ENCODE assay signal across 8 cellular contexts in the genomic region with DNA sequence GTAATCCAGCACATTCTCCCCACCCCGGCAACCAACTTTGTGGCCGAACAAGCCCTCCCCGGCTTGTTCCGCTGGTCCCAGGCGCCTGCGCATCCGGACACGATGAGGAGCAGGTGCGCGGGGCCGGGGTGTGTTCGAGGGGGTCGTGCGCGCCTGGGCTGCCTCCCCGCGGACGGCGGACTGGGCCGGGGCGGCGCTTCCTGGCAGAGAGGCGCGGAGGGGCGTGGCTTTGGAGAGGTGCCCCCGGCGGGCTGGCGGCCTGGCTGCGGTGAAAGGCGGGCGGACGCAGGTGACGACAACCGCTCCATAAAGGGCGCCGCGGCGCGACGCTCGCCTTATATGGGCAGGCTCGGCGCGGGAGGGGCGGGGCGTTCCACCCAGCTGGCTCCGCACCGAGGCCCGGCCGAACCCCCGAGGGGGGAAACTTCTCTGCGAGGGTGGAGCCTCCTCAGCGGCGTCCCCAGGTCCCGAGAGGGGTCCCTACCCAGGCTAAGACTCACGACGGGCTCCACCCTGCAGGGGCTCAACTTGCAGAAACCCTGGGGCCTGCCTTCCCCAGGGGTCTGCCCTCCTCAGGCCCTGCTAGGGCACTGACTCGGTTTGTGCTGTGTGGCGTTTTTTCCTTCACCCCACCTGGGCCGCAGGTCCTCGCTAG. TPM values are rescaled to one million over a fixed set of nuclear protein-coding genes. Genes with fewer than 3 reads are reported as not detected.
DNase-seq lines count a peak whose midpoint lies in the region; ATAC-seq and TF ChIP-seq lines count a peak whose summit lies in the region.

No MANE protein-coding gene starts in this region.

- peak overlapping the region; percentile 83 to 97 for H3K27ac ChIP-seq in lung (ENCODE audit: low read depth in 1 of 2, low read length in 1 of 2)

- peak overlapping the region; percentile 29 for H3K4me3 ChIP-seq in lung

- no peak for TF ChIP-seq CTCF in lung (IDR thresholded peaks at IDR 0.05; ENCODE audit: control extremely low read depth, extremely low read depth)

- DNase-seq in 8988T, result peak; percentile 79
- peak; percentile 82 for DNase-seq in NCI-H748 treated with DMSO at 0.1 percent for 48 hours (lab: John Stamatoyannopoulos, UW)
- DNase-seq in activated CD8-positive, alpha-beta T cell treated with anti-CD3 and anti-CD28 coated beads, Interleukin-2, amount 10 ng/mL, durations not matched to agents 7 days and 5 days, result peak; percentile 98
- peak; percentile 96 for DNase-seq in ecto neural progenitor cell (ENCODE audit: low spot score)
- DNase-seq in lung (ENCODE audit: low spot score), result peak; percentile 93
- peak; percentile 89 to 95 (median 95) for DNase-seq in stimulated activated CD4-positive, alpha-beta T cell treated with anti-CD3 and anti-CD28 coated beads, TNF-alpha, amount 100 ng/mL, for 1 hour (ENCODE audit: low read depth in 3 of 3, low spot score in 1 of 3)

- H3K4me1 Mint-ChIP-seq in activated CD8-positive, alpha-beta T cell treated with anti-CD3 and anti-CD28 coated beads, Interleukin-2, amount 10 ng/mL, durations not matched to agents 7 days and 5 days (ENCODE audit: low read depth), result peaks cover 62% of the 10 kb centered on the region

- WGBS in lung, 2 donors, result 2% methylated on average over 50 to 61 of the region's 61 CpGs

- no peaks in the 10 kb centered on the region for H3K27me3 ChIP-seq in lung (ENCODE audit: control insufficient read depth, insufficient read depth)

- H3K36me3 Mint-ChIP-seq in activated CD8-positive, alpha-beta T cell treated with anti-CD3 and anti-CD28 coated beads, Interleukin-2, amount 10 ng/mL, durations not matched to agents 7 days and 5 days (ENCODE audit: low read depth), result no peaks in the 10 kb centered on the region

- H3K36me3 ChIP-seq in lung (ENCODE audit: control insufficient read depth in 2 of 2, insufficient read depth in 2 of 2, low read length in 2 of 2), result no peaks in the 10 kb centered on the region

- H3K9me3 Mint-ChIP-seq in activated CD8-positive, alpha-beta T cell treated with anti-CD3 and anti-CD28 coated beads, Interleukin-2, amount 10 ng/mL, durations not matched to agents 7 days and 5 days (ENCODE audit: insufficient read depth), result no peaks in the 10 kb centered on the region

- H3K9me3 ChIP-seq in lung (ENCODE audit: control insufficient read depth in 2 of 2, insufficient read depth in 1 of 2, low read length in 1 of 2), result no peaks in the 10 kb centered on the region

- ATAC-seq in GM18861 (IDR thresholded peaks at IDR 0.05; ENCODE audit: unreplicated experiment) (peak; percentile 32), HG03196 (IDR thresholded peaks at IDR 0.05; ENCODE audit: unreplicated experiment) (peak; percentile 38), lung (ENCODE audit: insufficient read depth, low FRiP score) (peak; percentile 75)
- peak; percentile 78 for ATAC-seq in activated CD8-positive, alpha-beta T cell treated with anti-CD3 and anti-CD28 coated beads, Interleukin-2, amount 10 ng/mL, durations not matched to agents 7 days and 5 days

- CTCF ChIA-PET in activated CD8-positive, alpha-beta T cell treated with anti-CD3 and anti-CD28 coated beads, Interleukin-2, amount 10 ng/mL, durations not matched to agents 7 days and 5 days (lab: Charles Lee), result interaction anchor here (0.6 to 3.9 kb wide), 15 partner anchors 8 to 168 kb away, joined by 3 to 20 read pairs (median 4); no protein-coding TSS in a partner anchor

- POLR2A ChIA-PET in activated CD8-positive, alpha-beta T cell treated with anti-CD3 and anti-CD28 coated beads, Interleukin-2, amount 10 ng/mL, durations not matched to agents 7 days and 5 days (lab: Charles Lee), result interaction anchor here (0.7 to 3.3 kb wide), 9 partner anchors 11 to 124 kb away, joined by 3 to 10 read pairs (median 5); partner anchors contain the start of genes EIF3D and TXN2

- H3K27ac Mint-ChIP-seq in activated CD8-positive, alpha-beta T cell treated with anti-CD3 and anti-CD28 coated beads, Interleukin-2, amount 10 ng/mL, durations not matched to agents 7 days and 5 days, result peak overlapping the region; percentile 79

- no peaks in the 10 kb centered on the region for H3K27me3 Mint-ChIP-seq in activated CD8-positive, alpha-beta T cell treated with anti-CD3 and anti-CD28 coated beads, Interleukin-2, amount 10 ng/mL, durations not matched to agents 7 days and 5 days (ENCODE audit: low read depth)

- H3K4me1 ChIP-seq in lung (ENCODE audit: control insufficient read depth in 2 of 2, insufficient read depth in 2 of 2, low read length in 2 of 2), result peaks cover 5 to 27% of the 10 kb centered on the region in 2 donors

- peak overlapping the region; percentile 70 for H3K4me3 Mint-ChIP-seq in activated CD8-positive, alpha-beta T cell treated with anti-CD3 and anti-CD28 coated beads, Interleukin-2, amount 10 ng/mL, durations not matched to agents 7 days and 5 days

RNA-seq across cellular contexts. Expression of gene TXN2, which starts 26.4 kb away (rescaled TPM):
- total RNA-seq in activated CD8-positive, alpha-beta T cell treated with anti-CD3 and anti-CD28 coated beads, Interleukin-2, amount 10 ng/mL, durations not matched to agents 7 days and 5 days, result 10 to 100 TPM; 74.1 to 78.4 TPM
- 10 to 100 TPM; 26.8 to 72.0 TPM for total RNA-seq in lung
- 10 to 100 TPM; 85.8 to 92.2 TPM for polyA plus RNA-seq in lung

RNA-seq across cellular contexts. Expression of gene FOXRED2, which starts 51.8 kb away (rescaled TPM):
- 10 to 100 TPM; 19.0 to 20.3 TPM for total RNA-seq in activated CD8-positive, alpha-beta T cell treated with anti-CD3 and anti-CD28 coated beads, Interleukin-2, amount 10 ng/mL, durations not matched to agents 7 days and 5 days
- 10 to 100 TPM; 10.8 to 18.0 TPM for total RNA-seq in lung
- 1 to 10 TPM; 3.9 to 4.8 TPM for polyA plus RNA-seq in lung

Comparison
In these comparisons a context has a peak if more than half of its experiments do, and no peak if none do; other contexts are left out.
1. Peak in every context shown above with its lines: DNase-seq, ATAC-seq, H3K4me3 ChIP-seq and H3K27ac ChIP-seq.